Comparison of ENCODE assay signal across 12 cellular contexts in genomic region chr3:112056451-112056929, GRCh38. TPM values are rescaled to one million over a fixed set of nuclear protein-coding genes. Genes with fewer than 3 reads are reported as not detected.
DNase-seq lines count a peak whose midpoint lies in the region; TF ChIP-seq lines count a peak whose summit lies in the region.
"Had no signal": no experiment of that assay in that cellular context is flagged by ENCODE, and none has a peak within 500 bp of the region (broad histone marks: within the 10 kb centered on the region; RNA-seq: fewer than 3 reads in every experiment).

No MANE protein-coding gene starts in this region.

- peaks cover 4% of the 10 kb centered on the region for H3K9me3 Mint-ChIP-seq in T-helper 2 cell treated with Interferon-gamma antibody and Interleukin-4, amounts not matched to agents 5 μg/mL and 100 μg/mL, for 36 hours

- TF ChIP-seq CTCF in tibial nerve (IDR thresholded peaks at IDR 0.05) = no peak
- no peak for TF ChIP-seq CTCF in tibial artery (IDR thresholded peaks at IDR 0.05)

- no peak overlapping the region for H2BK15ac ChIP-seq in mesendoderm (replicated peaks; ENCODE audit: low read depth)

- H4K5ac ChIP-seq in mesendoderm (ENCODE audit: low read length) = no peak overlapping the region

- H2BK5ac ChIP-seq in mesendoderm (ENCODE audit: low read length) = no peak overlapping the region

- no peaks in the 10 kb centered on the region for H3K36me3 ChIP-seq in tibial nerve
- no peaks in the 10 kb centered on the region for H3K36me3 ChIP-seq in tibial artery
- H3K36me3 ChIP-seq in mesendoderm (ENCODE audit: control insufficient read depth, insufficient read depth, low read length) = no peaks in the 10 kb centered on the region

- DNase-seq in stimulated activated naive CD4-positive, alpha-beta T cell treated with Interleukin-2 at 50 U/mL for 16 hours (lab: John Stamatoyannopoulos, UW) = peak; percentile 13
- no peak for DNase-seq in stimulated activated naive CD4-positive, alpha-beta T cell (lab: John Stamatoyannopoulos, UW)
- peak; percentile 51 for DNase-seq in T-helper 2 cell treated with Interferon-gamma antibody and Interleukin-4, amounts not matched to agents 5 μg/mL and 100 μg/mL, for 36 hours (ENCODE audit: low spot score)
- DNase-seq in fibroblast of peridontal ligament (ENCODE audit: extremely low read depth) (peak; percentile 45), tibial nerve (ENCODE audit: low spot score in 2 of 2) (no peak), globus pallidus (ENCODE audit: low spot score) (no peak), tibial artery (no peak), mesendoderm (no peak)
- DNase-seq: activated gamma-delta T cell; CD8-positive, alpha-beta memory T cell; NCI-H1436 treated with DMSO at 0.1 percent for 48 hours had no signal

- H3K4me1 ChIP-seq in tibial nerve (no peaks in the 10 kb centered on the region), tibial artery (peaks cover 0 to 7% (median 0%) of the 10 kb centered on the region in 4 donors), mesendoderm (ENCODE audit: control insufficient read depth, low read depth, low read length) (peaks cover 2% of the 10 kb centered on the region)

- H3K9me3 ChIP-seq in tibial nerve (no peaks in the 10 kb centered on the region), tibial artery (no peaks in the 10 kb centered on the region)

- TF ChIP-seq EP300 in tibial nerve (IDR thresholded peaks at IDR 0.05) = no peak

- H3K4ac ChIP-seq in mesendoderm (ENCODE audit: low read depth, low read length) = no peak overlapping the region

- no peak overlapping the region for H2AK5ac ChIP-seq in mesendoderm (ENCODE audit: low read length)

- H3K27me3 Mint-ChIP-seq in T-helper 2 cell treated with Interferon-gamma antibody and Interleukin-4, amounts not matched to agents 5 μg/mL and 100 μg/mL, for 36 hours (ENCODE audit: low read depth) = peaks cover 2% of the 10 kb centered on the region

- H3K9ac ChIP-seq in mesendoderm (ENCODE audit: low read length) = no peak overlapping the region

- WGBS in tibial nerve, 2 donors = 80 to 88% methylated on average over 6 of the region's 6 CpGs
- no CpG with 5 or more reads among the region's 6 CpGs for WGBS in mesendoderm (ENCODE audit: extremely low coverage, insufficient coverage, low lambda C conversion rate)

- H3K36me3 Mint-ChIP-seq in T-helper 2 cell treated with Interferon-gamma antibody and Interleukin-4, amounts not matched to agents 5 μg/mL and 100 μg/mL, for 36 hours (ENCODE audit: low read depth) = no peaks in the 10 kb centered on the region
- H3K36me3 Mint-ChIP-seq: CD8-positive, alpha-beta memory T cell had no signal

- no peaks in the 10 kb centered on the region for H3K79me2 ChIP-seq in mesendoderm (ENCODE audit: control insufficient read depth, insufficient read depth, low read length)

- H3K27me3 ChIP-seq in tibial nerve = no peaks in the 10 kb centered on the region
- H3K27me3 ChIP-seq in tibial artery = no peaks in the 10 kb centered on the region
- H3K27me3 ChIP-seq in mesendoderm (ENCODE audit: insufficient read depth, low read length, poor library complexity) = no peaks in the 10 kb centered on the region

- H3K27ac ChIP-seq in tibial nerve (no peak overlapping the region), tibial artery (no peak overlapping the region), mesendoderm (ENCODE audit: low read depth, low read length) (no peak overlapping the region)
- H3K27ac ChIP-seq: skin epidermis had no signal

- H3K18ac ChIP-seq in mesendoderm (ENCODE audit: low read length) = no peak overlapping the region

- H3K79me1 ChIP-seq in mesendoderm (ENCODE audit: low read length) = no peaks in the 10 kb centered on the region

- no peak for TF ChIP-seq POLR2A in tibial nerve (IDR thresholded peaks at IDR 0.05)

- H3K4me3 ChIP-seq in tibial nerve (no peak overlapping the region), tibial artery (no peak overlapping the region), mesendoderm (ENCODE audit: low read length) (no peak overlapping the region)
- H3K4me3 ChIP-seq: skin epidermis had no signal

- no peak overlapping the region for H2BK120ac ChIP-seq in mesendoderm (ENCODE audit: low read depth, low read length)

- peaks cover 21% of the 10 kb centered on the region for H3K4me1 Mint-ChIP-seq in T-helper 2 cell treated with Interferon-gamma antibody and Interleukin-4, amounts not matched to agents 5 μg/mL and 100 μg/mL, for 36 hours (ENCODE audit: low read depth)

- no peak overlapping the region for H3K27ac Mint-ChIP-seq in T-helper 2 cell treated with Interferon-gamma antibody and Interleukin-4, amounts not matched to agents 5 μg/mL and 100 μg/mL, for 36 hours
- H3K27ac Mint-ChIP-seq: CD8-positive, alpha-beta memory T cell had no signal

- intact Hi-C loops in tibial artery (cut with DNase I; ENCODE audit: low total_unique reads) = no loop called here

- H3K23ac ChIP-seq in mesendoderm (ENCODE audit: low read length) = no peak overlapping the region

- no peak overlapping the region for H3K56ac ChIP-seq in mesendoderm (ENCODE audit: low read length)

- peak overlapping the region; percentile 25 for H3K4me3 Mint-ChIP-seq in T-helper 2 cell treated with Interferon-gamma antibody and Interleukin-4, amounts not matched to agents 5 μg/mL and 100 μg/mL, for 36 hours

- no peak overlapping the region for H4K8ac ChIP-seq in mesendoderm (ENCODE audit: low read depth, low read length)

- H3K4me2 ChIP-seq in mesendoderm (ENCODE audit: low read length) = no peak overlapping the region

RNA-seq across cellular contexts. Expression of gene TMPRSS7, which starts 22.0 kb away (rescaled TPM):
- total RNA-seq in tibial nerve = not detected
- 0.01 TPM for polyA plus RNA-seq in mesendoderm (2013, experiment 1 of 2)
- not detected for polyA plus RNA-seq in mesendoderm (2013, experiment 2 of 2)
- total RNA-seq: CD8-positive, alpha-beta memory T cell had no signal
- polyA plus RNA-seq: CD8-positive, alpha-beta memory T cell had no signal

RNA-seq across cellular contexts. Expression of gene C3orf52, which starts 29.7 kb away (rescaled TPM):
- total RNA-seq in tibial nerve = 1 to 10 TPM in 3 of 4 donors, under 1 TPM in 1; 0.98 to 8.5 (median 5.6) TPM
- 6.2 TPM for polyA plus RNA-seq in mesendoderm (2013, experiment 1 of 2)
- polyA plus RNA-seq in mesendoderm (2013, experiment 2 of 2) = 6.9 TPM

RNA-seq across cellular contexts. Expression of gene TAGLN3, which starts 57.8 kb away (rescaled TPM):
- 1 to 10 TPM in 1 of 4 donors, not detected in 3; 3.1 TPM for total RNA-seq in tibial nerve
- 4.0 TPM for polyA plus RNA-seq in mesendoderm (2013, experiment 1 of 2)
- polyA plus RNA-seq in mesendoderm (2013, experiment 2 of 2) = 3.9 TPM
- total RNA-seq: CD8-positive, alpha-beta memory T cell had no signal
- polyA plus RNA-seq: CD8-positive, alpha-beta memory T cell had no signal

Comparison
In these comparisons a context has a peak if more than half of its experiments do, and no peak if none do; other contexts are left out.
1. DNase-seq: peak in stimulated activated naive CD4-positive, alpha-beta T cell treated with Interleukin-2 at 50 U/mL for 16 hours (single experiment), T-helper 2 cell treated with Interferon-gamma antibody and Interleukin-4, amounts not matched to agents 5 μg/mL and 100 μg/mL, for 36 hours (single experiment) and fibroblast of peridontal ligament (single experiment); none in stimulated activated naive CD4-positive, alpha-beta T cell (0 of 6), tibial nerve (0 of 2), globus pallidus (single experiment), tibial artery (0 of 2) and mesendoderm (single experiment).